In genomic region chr6:4896401-4896800, GRCh38 we compare ENCODE assay signal across 20 cellular contexts.
DNase-seq lines count a peak whose midpoint lies in the region; ATAC-seq and TF ChIP-seq lines count a peak whose summit lies in the region.
"Had no signal": no experiment of that assay in that cellular context is flagged by ENCODE, and none has a peak within 500 bp of the region (broad histone marks: within the 10 kb centered on the region; RNA-seq: fewer than 3 reads in every experiment).

No MANE protein-coding gene starts in this region.

- CTCF ChIA-PET in activated naive CD4-positive, alpha-beta T cell treated with anti-CD3 and anti-CD28 coated beads, Interleukin-2, amount 10 ng/mL, durations not matched to agents 7 days and 5 days (lab: Charles Lee): interaction anchor here (1.2 kb wide), 1 partner anchor 12 kb away, joined by 4 read pairs; no protein-coding TSS in a partner anchor
- CTCF ChIA-PET in WTC11 (lab: Charles Lee): interaction anchor here (1.1 to 1.7 kb wide), 3 partner anchors 16 to 134 kb away, joined by 3 to 5 read pairs (median 4); no protein-coding TSS in a partner anchor

- H3K9ac ChIP-seq in smooth muscle cell (ENCODE audit: low read depth): no peak overlapping the region

- peak overlapping the region; percentile 12 for H3K27ac Mint-ChIP-seq in activated naive CD4-positive, alpha-beta T cell treated with anti-CD3 and anti-CD28 coated beads, Interleukin-2, amount 10 ng/mL, durations not matched to agents 7 days and 5 days
- H3K27ac Mint-ChIP-seq in WTC11 (peak overlapping the region; percentile 26; the same call in 1 of the 2 replicates), glutamatergic neuron (ENCODE audit: unreplicated experiment) (peak overlapping the region; percentile 11)

- no peaks in the 10 kb centered on the region for H3K27me3 ChIP-seq in smooth muscle cell (ENCODE audit: low read depth)
- H3K27me3 ChIP-seq: SJSA1 had no signal

- TF ChIP-seq CTCF in WTC11 (IDR thresholded peaks at IDR 0.05) (no peak), glutamatergic neuron (IDR thresholded peaks at IDR 0.05; ENCODE audit: partially characterized antibody, unreplicated experiment) (no peak), smooth muscle cell (IDR thresholded peaks at IDR 0.05; ENCODE audit: borderline replicate concordance, insufficient read depth, poor library complexity, severe bottlenecking) (no peak)

- peaks cover 6% of the 10 kb centered on the region for H3F3A ChIP-seq in smooth muscle cell (ENCODE audit: low read depth)

- WGBS in smooth muscle cell (ENCODE audit: low lambda C conversion rate): 78% methylated on average over 8 of the region's 8 CpGs

- H3K4me1 ChIP-seq in smooth muscle cell (ENCODE audit: low read depth): peaks cover 3% of the 10 kb centered on the region
- H3K4me1 ChIP-seq: SJSA1 had no signal

- H4K20me1 ChIP-seq in smooth muscle cell (ENCODE audit: low read depth): peaks cover 66% of the 10 kb centered on the region

- no peak for DNase-seq in activated naive CD4-positive, alpha-beta T cell treated with anti-CD3 and anti-CD28 coated beads, Interleukin-2, amount 10 ng/mL, durations not matched to agents 7 days and 5 days
- DNase-seq in activated naive CD4-positive, alpha-beta T cell (lab: John Stamatoyannopoulos, UW): no peak
- DNase-seq in WTC11 (ENCODE audit: low spot score) (no peak), glutamatergic neuron (no peak), smooth muscle cell (lab: John Stamatoyannopoulos, UW; ENCODE audit: unreplicated experiment) (no peak), NCI-H526 treated with DMSO at 0.1 percent for 48 hours (lab: John Stamatoyannopoulos, UW) (no peak)
- DNase-seq in stimulated activated naive CD8-positive, alpha-beta T cell treated with anti-CD3 and anti-CD28 coated beads, Interleukin-15, Interleukin-2, amounts not matched to agents 100 U/mL and 50 U/mL, for 24 hours: no peak
- DNase-seq: AML-193, Kasumi-1, NCI-H1417, NCI-H1694 treated with DMSO at 0.1 percent for 48 hours, NCI-H2081 treated with DMSO at 0.1 percent for 48 hours, NCI-H2171 treated with DMSO at 0.1 percent for 48 hours, NCI-H524 treated with DMSO at 0.1 percent for 48 hours, OCI-M1 had no signal

- no peaks in the 10 kb centered on the region for H3K27me3 Mint-ChIP-seq in activated naive CD4-positive, alpha-beta T cell treated with anti-CD3 and anti-CD28 coated beads, Interleukin-2, amount 10 ng/mL, durations not matched to agents 7 days and 5 days
- H3K27me3 Mint-ChIP-seq in WTC11 (ENCODE audit: low read depth) (no peaks in the 10 kb centered on the region), glutamatergic neuron (ENCODE audit: unreplicated experiment) (peaks cover 2% of the 10 kb centered on the region)

- H3K4me1 Mint-ChIP-seq in activated naive CD4-positive, alpha-beta T cell treated with anti-CD3 and anti-CD28 coated beads, Interleukin-2, amount 10 ng/mL, durations not matched to agents 7 days and 5 days: no peaks in the 10 kb centered on the region
- H3K4me1 Mint-ChIP-seq in WTC11 (peaks cover 33% of the 10 kb centered on the region), glutamatergic neuron (ENCODE audit: low read depth, unreplicated experiment) (peaks cover 5% of the 10 kb centered on the region)

- H3K79me2 ChIP-seq in smooth muscle cell (ENCODE audit: low read depth): peaks cover 57% of the 10 kb centered on the region

- H3K4me3 ChIP-seq in smooth muscle cell: no peak overlapping the region
- H3K4me3 ChIP-seq: GM12878, SJSA1 had no signal

- no peak overlapping the region for H2AFZ ChIP-seq in smooth muscle cell (ENCODE audit: low read depth)

- no peak overlapping the region for H3K4me3 Mint-ChIP-seq in activated naive CD4-positive, alpha-beta T cell treated with anti-CD3 and anti-CD28 coated beads, Interleukin-2, amount 10 ng/mL, durations not matched to agents 7 days and 5 days
- H3K4me3 Mint-ChIP-seq in WTC11: no peak overlapping the region
- H3K4me3 Mint-ChIP-seq in glutamatergic neuron (ENCODE audit: unreplicated experiment): no peak overlapping the region
- H3K4me3 Mint-ChIP-seq: CD14-positive monocyte had no signal

- no peaks in the 10 kb centered on the region for H3K36me3 ChIP-seq in smooth muscle cell (ENCODE audit: low read depth)

- H3K27ac ChIP-seq in smooth muscle cell (ENCODE audit: low read depth): peak overlapping the region; percentile 17
- H3K27ac ChIP-seq: SJSA1 had no signal

- peaks cover 37% of the 10 kb centered on the region for H3K36me3 Mint-ChIP-seq in activated naive CD4-positive, alpha-beta T cell treated with anti-CD3 and anti-CD28 coated beads, Interleukin-2, amount 10 ng/mL, durations not matched to agents 7 days and 5 days
- H3K36me3 Mint-ChIP-seq in WTC11 (peaks cover 63% of the 10 kb centered on the region), glutamatergic neuron (ENCODE audit: unreplicated experiment) (peaks cover 16% of the 10 kb centered on the region)

- H3K4me2 ChIP-seq in smooth muscle cell: no peak overlapping the region

- POLR2A ChIA-PET in WTC11 (lab: Charles Lee): interaction anchor here (0.8 kb wide), 1 partner anchor 11 kb away, joined by 3 read pairs; no protein-coding TSS in a partner anchor

- H3K9me3 ChIP-seq in smooth muscle cell (replicated peaks; ENCODE audit: low read depth): no peaks in the 10 kb centered on the region
- H3K9me3 ChIP-seq: SJSA1 had no signal

- ATAC-seq in WTC11: no peak
- no peak for ATAC-seq in GM18861 (IDR thresholded peaks at IDR 0.05; ENCODE audit: unreplicated experiment)
- ATAC-seq in stimulated activated naive CD8-positive, alpha-beta T cell treated with anti-CD3 and anti-CD28 coated beads, Interleukin-15, Interleukin-2, amounts not matched to agents 100 U/mL and 50 U/mL, for 24 hours: no peak
- ATAC-seq: GM12878, Right ventricle myocardium inferior had no signal

- H3K9me3 Mint-ChIP-seq in activated naive CD4-positive, alpha-beta T cell treated with anti-CD3 and anti-CD28 coated beads, Interleukin-2, amount 10 ng/mL, durations not matched to agents 7 days and 5 days: peaks cover 4% of the 10 kb centered on the region
- H3K9me3 Mint-ChIP-seq in WTC11 (peaks cover 11% of the 10 kb centered on the region), glutamatergic neuron (ENCODE audit: unreplicated experiment) (peaks cover 2% of the 10 kb centered on the region)

TF ChIP-seq in WTC11, 78 proteins besides CTCF, POLR2A, EP300 and RAD21 (continues in another document):
- TF ChIP-seq ZNF396 (CRISPR knock-in tag; IDR thresholded peaks at IDR 0.05; ENCODE audit: borderline replicate concordance) (no peak), NFATC4 (CRISPR knock-in tag; IDR thresholded peaks at IDR 0.05) (no peak), ZNF232 (CRISPR knock-in tag; IDR thresholded peaks at IDR 0.05) (no peak), SOX15 (CRISPR knock-in tag; IDR thresholded peaks at IDR 0.05) (no peak), CBFB (CRISPR knock-in tag; IDR thresholded peaks at IDR 0.05; ENCODE audit: low read depth) (no peak), NR1H2 (CRISPR knock-in tag; IDR thresholded peaks at IDR 0.05) (no peak), USF2 (CRISPR knock-in tag; IDR thresholded peaks at IDR 0.05) (no peak), MXD4 (CRISPR knock-in tag; IDR thresholded peaks at IDR 0.05; ENCODE audit: borderline replicate concordance) (no peak), EMX1 (CRISPR knock-in tag; IDR thresholded peaks at IDR 0.05) (no peak)
- TF ChIP-seq, protein P1, sequence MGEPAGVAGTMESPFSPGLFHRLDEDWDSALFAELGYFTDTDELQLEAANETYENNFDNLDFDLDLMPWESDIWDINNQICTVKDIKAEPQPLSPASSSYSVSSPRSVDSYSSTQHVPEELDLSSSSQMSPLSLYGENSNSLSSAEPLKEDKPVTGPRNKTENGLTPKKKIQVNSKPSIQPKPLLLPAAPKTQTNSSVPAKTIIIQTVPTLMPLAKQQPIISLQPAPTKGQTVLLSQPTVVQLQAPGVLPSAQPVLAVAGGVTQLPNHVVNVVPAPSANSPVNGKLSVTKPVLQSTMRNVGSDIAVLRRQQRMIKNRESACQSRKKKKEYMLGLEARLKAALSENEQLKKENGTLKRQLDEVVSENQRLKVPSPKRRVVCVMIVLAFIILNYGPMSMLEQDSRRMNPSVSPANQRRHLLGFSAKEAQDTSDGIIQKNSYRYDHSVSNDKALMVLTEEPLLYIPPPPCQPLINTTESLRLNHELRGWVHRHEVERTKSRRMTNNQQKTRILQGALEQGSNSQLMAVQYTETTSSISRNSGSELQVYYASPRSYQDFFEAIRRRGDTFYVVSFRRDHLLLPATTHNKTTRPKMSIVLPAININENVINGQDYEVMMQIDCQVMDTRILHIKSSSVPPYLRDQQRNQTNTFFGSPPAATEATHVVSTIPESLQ (CRISPR knock-in tag; IDR thresholded peaks at IDR 0.05): no peak
- TF ChIP-seq, protein P2, sequence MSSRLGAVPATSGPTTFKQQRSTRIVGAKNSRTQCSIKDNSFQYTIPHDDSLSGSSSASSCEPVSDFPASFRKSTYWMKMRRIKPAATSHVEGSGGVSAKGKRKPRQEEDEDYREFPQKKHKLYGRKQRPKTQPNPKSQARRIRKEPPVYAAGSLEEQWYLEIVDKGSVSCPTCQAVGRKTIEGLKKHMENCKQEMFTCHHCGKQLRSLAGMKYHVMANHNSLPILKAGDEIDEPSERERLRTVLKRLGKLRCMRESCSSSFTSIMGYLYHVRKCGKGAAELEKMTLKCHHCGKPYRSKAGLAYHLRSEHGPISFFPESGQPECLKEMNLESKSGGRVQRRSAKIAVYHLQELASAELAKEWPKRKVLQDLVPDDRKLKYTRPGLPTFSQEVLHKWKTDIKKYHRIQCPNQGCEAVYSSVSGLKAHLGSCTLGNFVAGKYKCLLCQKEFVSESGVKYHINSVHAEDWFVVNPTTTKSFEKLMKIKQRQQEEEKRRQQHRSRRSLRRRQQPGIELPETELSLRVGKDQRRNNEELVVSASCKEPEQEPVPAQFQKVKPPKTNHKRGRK (CRISPR knock-in tag; IDR thresholded peaks at IDR 0.05; ENCODE audit: borderline replicate concordance): no peak
